ENCODE assay signal across 16 cellular contexts in the genomic region with DNA sequence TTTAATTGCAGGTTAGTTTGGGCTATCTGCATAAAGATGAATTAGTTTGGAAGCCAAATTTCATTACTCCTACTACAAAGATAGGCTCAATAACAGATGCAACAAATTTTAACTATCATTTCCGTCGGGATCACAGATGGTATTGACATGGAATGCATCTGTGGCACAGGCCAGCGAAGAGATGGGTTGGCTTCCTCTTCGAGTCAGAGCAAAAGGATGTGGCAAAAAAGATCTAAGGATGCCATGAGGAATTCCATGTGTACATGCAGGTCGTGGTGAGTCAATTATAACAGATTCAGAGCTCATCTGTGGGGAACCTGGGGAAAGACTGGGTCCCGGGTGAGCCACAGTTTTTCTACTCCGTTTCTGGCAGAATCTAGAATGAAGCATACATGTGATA.
DNase-seq lines count a peak whose midpoint lies in the region; ATAC-seq and TF ChIP-seq lines count a peak whose summit lies in the region.
"Had no signal": no experiment of that assay in that cellular context is flagged by ENCODE, and none has a peak within 500 bp of the region (broad histone marks: within the 10 kb centered on the region; RNA-seq: fewer than 3 reads in every experiment).

No MANE protein-coding gene starts in this region.

- TF ChIP-seq CTCF in Peyer's patch (IDR thresholded peaks at IDR 0.05), result no peak

- H2BK15ac ChIP-seq in neuronal stem cell (ENCODE audit: low read length), result no peak overlapping the region

- peaks cover 1 to 2% of the 10 kb centered on the region in 2 donors for H3K4me1 ChIP-seq in neuronal stem cell (ENCODE audit: control insufficient read depth in 2 of 2, insufficient read depth in 1 of 2, low read depth in 1 of 2, low read length in 2 of 2)
- no peaks in the 10 kb centered on the region for H3K4me1 ChIP-seq in Peyer's patch

- H3K9ac ChIP-seq in neuronal stem cell (ENCODE audit: low read depth, low read length, poor library complexity), result no peak overlapping the region

- H3K4me3 ChIP-seq in neuronal stem cell (ENCODE audit: low read length in 2 of 2) (no peak overlapping the region), Peyer's patch (no peak overlapping the region)
- H3K4me3 ChIP-seq: SK-N-MC had no signal

- no peak overlapping the region for H3K4me2 ChIP-seq in neuronal stem cell (ENCODE audit: insufficient read depth, low read length, poor library complexity, severe bottlenecking)

- H4K8ac ChIP-seq in neuronal stem cell (ENCODE audit: low read depth, low read length), result no peak overlapping the region

- TF ChIP-seq POLR2A in Peyer's patch (IDR thresholded peaks at IDR 0.05), result no peak

- H3K9me3 ChIP-seq in neuronal stem cell (replicated peaks in 1 of 2; ENCODE audit: control insufficient read depth in 2 of 2, insufficient read depth in 1 of 2, low read depth in 1 of 2, low read length in 2 of 2), result no peaks in the 10 kb centered on the region
- no peaks in the 10 kb centered on the region for H3K9me3 ChIP-seq in Peyer's patch

- H3K23ac ChIP-seq in neuronal stem cell (ENCODE audit: low read depth, low read length, poor library complexity), result no peak overlapping the region

- H4K91ac ChIP-seq in neuronal stem cell (ENCODE audit: low read depth, low read length, poor library complexity), result no peak overlapping the region

- H3K27ac ChIP-seq in neuronal stem cell (replicated peaks; ENCODE audit: low read length) (no peak overlapping the region), Peyer's patch (no peak overlapping the region)
- H3K27ac ChIP-seq: SK-N-MC had no signal

- H3K36me3 ChIP-seq in neuronal stem cell (replicated peaks in 1 of 2; ENCODE audit: control insufficient read depth in 2 of 2, insufficient read depth in 2 of 2, low read length in 2 of 2), result no peaks in the 10 kb centered on the region
- H3K36me3 ChIP-seq in Peyer's patch, result no peaks in the 10 kb centered on the region

- no peak overlapping the region for H2BK12ac ChIP-seq in neuronal stem cell (ENCODE audit: low read length)

- no peak overlapping the region for H2AK5ac ChIP-seq in neuronal stem cell (ENCODE audit: low read depth, low read length)

- H3K18ac ChIP-seq in neuronal stem cell (ENCODE audit: low read length), result no peak overlapping the region

- H3K14ac ChIP-seq in neuronal stem cell (ENCODE audit: low read length), result no peak overlapping the region

- H3K27me3 ChIP-seq in neuronal stem cell (ENCODE audit: control insufficient read depth in 3 of 3, insufficient read depth in 3 of 3, low read depth in 1 of 3, low read length in 3 of 3) (no peaks in the 10 kb centered on the region), Peyer's patch (no peaks in the 10 kb centered on the region)

- no peak overlapping the region for H2BK5ac ChIP-seq in neuronal stem cell (ENCODE audit: low read length)

- no peak overlapping the region for H2BK120ac ChIP-seq in neuronal stem cell (ENCODE audit: low read depth, low read length)

- H3K79me1 ChIP-seq in neuronal stem cell (ENCODE audit: low read depth, low read length), result no peaks in the 10 kb centered on the region

- H3K4ac ChIP-seq in neuronal stem cell (ENCODE audit: low read length), result no peak overlapping the region

- ATAC-seq in SK-N-SH treated with all-trans-retinoic acid at 6 μM for 48 hours (peak; percentile 73), HG02798 (IDR thresholded peaks at IDR 0.05; ENCODE audit: poor library complexity, unreplicated experiment) (no peak)
- ATAC-seq: HCT116 had no signal

- no CpG with 5 or more reads among the region's 7 CpGs for WGBS in neuronal stem cell (ENCODE audit: extremely low coverage in 2 of 2, insufficient read length in 2 of 2, insufficient replicate concordance in 1 of 2), 2 donors

- peak overlapping the region; percentile 25 for H2AFZ ChIP-seq in neuronal stem cell (ENCODE audit: low read length)

- DNase-seq in Ammon's horn (ENCODE audit: low spot score), result peak; percentile 37
- peak; percentile 58 for DNase-seq in HT1080 (ENCODE audit: low read depth)
- DNase-seq in neuronal stem cell (ENCODE audit: low spot score), result no peak
- DNase-seq in activated effector memory CD4-positive, alpha-beta T cell treated with anti-CD3 and anti-CD28 coated beads, Interleukin-2, amount 50 U/mL, for 16 hours, result no peak
- DNase-seq in Peyer's patch, result no peak
- DNase-seq: CD4-positive, CD25-positive, alpha-beta regulatory T cell; DMS79; GDM1; NCI-H1105 treated with DMSO at 0.1 percent for 48 hours; NCI-H187 treated with DMSO at 0.1 percent for 48 hours; Right ventricle myocardium superior; T-helper 1 cell had no signal

TF ChIP-seq in SK-N-SH treated with all-trans-retinoic acid at 6 μM for 48 hours, 23 proteins besides CTCF, POLR2A, EP300 and RAD21:
- TF ChIP-seq, protein P1, sequence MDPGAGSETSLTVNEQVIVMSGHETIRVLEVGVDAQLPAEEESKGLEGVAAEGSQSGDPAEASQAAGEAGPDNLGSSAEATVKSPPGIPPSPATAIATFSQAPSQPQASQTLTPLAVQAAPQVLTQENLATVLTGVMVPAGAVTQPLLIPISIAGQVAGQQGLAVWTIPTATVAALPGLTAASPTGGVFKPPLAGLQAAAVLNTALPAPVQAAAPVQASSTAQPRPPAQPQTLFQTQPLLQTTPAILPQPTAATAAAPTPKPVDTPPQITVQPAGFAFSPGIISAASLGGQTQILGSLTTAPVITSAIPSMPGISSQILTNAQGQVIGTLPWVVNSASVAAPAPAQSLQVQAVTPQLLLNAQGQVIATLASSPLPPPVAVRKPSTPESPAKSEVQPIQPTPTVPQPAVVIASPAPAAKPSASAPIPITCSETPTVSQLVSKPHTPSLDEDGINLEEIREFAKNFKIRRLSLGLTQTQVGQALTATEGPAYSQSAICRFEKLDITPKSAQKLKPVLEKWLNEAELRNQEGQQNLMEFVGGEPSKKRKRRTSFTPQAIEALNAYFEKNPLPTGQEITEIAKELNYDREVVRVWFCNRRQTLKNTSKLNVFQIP (CRISPR knock-in tag; IDR thresholded peaks at IDR 0.05; ENCODE audit: borderline replicate concordance, low read depth), result no peak
- TF ChIP-seq TSHZ2 (CRISPR knock-in tag; IDR thresholded peaks at IDR 0.05) (no peak), ZFP30 (CRISPR knock-in tag; IDR thresholded peaks at IDR 0.05) (no peak), CSDC2 (CRISPR knock-in tag; IDR thresholded peaks at IDR 0.05) (no peak), ISL1 (CRISPR knock-in tag; IDR thresholded peaks at IDR 0.05) (no peak), TCF4 (CRISPR knock-in tag; IDR thresholded peaks at IDR 0.05; ENCODE audit: borderline replicate concordance) (no peak), RARB (CRISPR knock-in tag; IDR thresholded peaks at IDR 0.05) (no peak), SNAI2 (CRISPR knock-in tag; IDR thresholded peaks at IDR 0.05) (no peak), ZFP3 (CRISPR knock-in tag; IDR thresholded peaks at IDR 0.05) (no peak), ZNF70 (CRISPR knock-in tag; IDR thresholded peaks at IDR 0.05) (no peak), BACH2 (CRISPR knock-in tag; IDR thresholded peaks at IDR 0.05; ENCODE audit: borderline replicate concordance) (no peak)
- TF ChIP-seq, protein P2, sequence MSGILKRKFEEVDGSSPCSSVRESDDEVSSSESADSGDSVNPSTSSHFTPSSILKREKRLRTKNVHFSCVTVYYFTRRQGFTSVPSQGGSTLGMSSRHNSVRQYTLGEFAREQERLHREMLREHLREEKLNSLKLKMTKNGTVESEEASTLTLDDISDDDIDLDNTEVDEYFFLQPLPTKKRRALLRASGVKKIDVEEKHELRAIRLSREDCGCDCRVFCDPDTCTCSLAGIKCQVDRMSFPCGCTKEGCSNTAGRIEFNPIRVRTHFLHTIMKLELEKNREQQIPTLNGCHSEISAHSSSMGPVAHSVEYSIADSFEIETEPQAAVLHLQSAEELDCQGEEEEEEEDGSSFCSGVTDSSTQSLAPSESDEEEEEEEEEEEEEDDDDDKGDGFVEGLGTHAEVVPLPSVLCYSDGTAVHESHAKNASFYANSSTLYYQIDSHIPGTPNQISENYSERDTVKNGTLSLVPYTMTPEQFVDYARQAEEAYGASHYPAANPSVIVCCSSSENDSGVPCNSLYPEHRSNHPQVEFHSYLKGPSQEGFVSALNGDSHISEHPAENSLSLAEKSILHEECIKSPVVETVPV (CRISPR knock-in tag; IDR thresholded peaks at IDR 0.05), result no peak
TF ChIP-seq in SK-N-SH treated with all-trans-retinoic acid at 6 μM for 48 hours: peak in this region for 0.

Comparison
In these comparisons a context has a peak if more than half of its experiments do, and no peak if none do; other contexts are left out.
1. DNase-seq: peak in Ammon's horn (single experiment) and HT1080 (single experiment); none in neuronal stem cell (single experiment), activated effector memory CD4-positive, alpha-beta T cell treated with anti-CD3 and anti-CD28 coated beads, Interleukin-2, amount 50 U/mL, for 16 hours (single experiment) and Peyer's patch (0 of 3).